In genomic region chr6:37432916-37433656, GRCh38 we compare ENCODE assay signal across 8 cellular contexts. TPM values are rescaled to one million over a fixed set of nuclear protein-coding genes. Genes with fewer than 3 reads are reported as not detected.
DNase-seq lines count a peak whose midpoint lies in the region; ATAC-seq, FAIRE-seq and TF ChIP-seq lines count a peak whose summit lies in the region.

CMTR1 (plus strand) TSS chr6:37433221; CDS start chr6:37435630, 2,409 bp downstream.

- H3K4me1 Mint-ChIP-seq in memory B cell, result peaks cover 25% of the 10 kb centered on the region

- POLR2A ChIA-PET in H1 (lab: Charles Lee; ENCODE audit: partially characterized antibody), result interaction anchor here (0.6 to 1.9 kb wide), 8 partner anchors 10 to 110 kb away, joined by 3 to 5 read pairs (median 3); no protein-coding TSS in a partner anchor

- H3K23ac ChIP-seq in H1 (ENCODE audit: insufficient read length), result no peak within 1 kb of the TSS

- TF ChIP-seq EP300 in H1 (IDR thresholded peaks at IDR 0.05; ENCODE audit: borderline replicate concordance in 1 of 2, low read depth in 2 of 2, low read length in 2 of 2), result no peak; a peak in 1 of 3 replicates

- peak within 1 kb of the TSS; percentile 89 for H3K27ac Mint-ChIP-seq in memory B cell

- H2BK20ac ChIP-seq in H1 (ENCODE audit: low read length), result no peak within 1 kb of the TSS

- H3K27me3 ChIP-seq in H1 (replicated peaks in 1 of 4; ENCODE audit: control insufficient read depth in 3 of 4, extremely low read depth in 1 of 4, insufficient read depth in 3 of 4, low read length in 3 of 4), result no peaks in the 10 kb centered on the region

- peak; percentile 60 to 92 for TF ChIP-seq POLR2A in H1 (IDR thresholded peaks at IDR 0.05; ENCODE audit: control extremely low read depth in 1 of 2, low read depth in 2 of 2, low read length in 2 of 2)

- 0 out of 2 replicates have a peak within 1 kb of the TSS, but pooled peaks have one; percentile 57 for H2BK5ac ChIP-seq in H1 (ENCODE audit: low read depth, low read length)

- peak within 1 kb of the TSS; percentile 52 to 93 (median 74) for H3K9ac ChIP-seq in H1 (replicated peaks in 1 of 4; ENCODE audit: extremely low read depth in 1 of 4, low read depth in 3 of 4, low read length in 3 of 4)

- H2AK5ac ChIP-seq in H1 (ENCODE audit: low read depth, low read length), result no peak within 1 kb of the TSS

- 0 out of 4 replicates have a peak, but pooled peaks of 1 of the 2 experiments have one; percentile 0 for TF ChIP-seq RAD21 in H1 (IDR thresholded peaks at IDR 0.05 in 1 of 2, conservative IDR thresholded peaks at IDR 0.05 in 1 of 2; ENCODE audit: low read depth in 2 of 2, low read length in 2 of 2)

- peaks cover 13% of the 10 kb centered on the region for H3K36me3 Mint-ChIP-seq in memory B cell

- H4K91ac ChIP-seq in H1 (replicated peaks; ENCODE audit: insufficient read length, low read length), result no peak within 1 kb of the TSS

- ATAC-seq in GM21367 (IDR thresholded peaks at IDR 0.05; ENCODE audit: unreplicated experiment) (peak; percentile 74), memory B cell (ENCODE audit: low read depth) (peak; percentile 82)

- H3K4me3 ChIP-seq in H1 (ENCODE audit: extremely low read depth in 1 of 4, insufficient read depth in 2 of 4, low read depth in 3 of 4, low read length in 4 of 4), result peak within 1 kb of the TSS; percentile 80 to 92 (median 86)

- no peak for TF ChIP-seq CTCF in H1 (IDR thresholded peaks at IDR 0.05; ENCODE audit: control extremely low read depth in 1 of 3, insufficient read depth in 1 of 3, low read depth in 1 of 3, low read length in 3 of 3)

- peaks cover 3% of the 10 kb centered on the region for H3K9me3 Mint-ChIP-seq in memory B cell

- H2BK12ac ChIP-seq in H1 (ENCODE audit: low read depth, low read length), result peak within 1 kb of the TSS; percentile 44; the same call in 1 of the 2 replicates

- H3K4ac ChIP-seq in H1 (replicated peaks; ENCODE audit: insufficient read length, low read depth, low read length), result peak within 1 kb of the TSS; percentile 0

- peaks cover 0 to 25% of the 10 kb centered on the region in 2 experiments; a peak in 2 of 4 replicates for H3K79me2 ChIP-seq in H1 (ENCODE audit: control insufficient read depth in 1 of 2, insufficient read depth in 2 of 2, low read length in 2 of 2)

- no peak within 1 kb of the TSS for H3K56ac ChIP-seq in H1 (replicated peaks; ENCODE audit: insufficient read length, low read depth, low read length)

- 1% methylated on average over 38 of the region's 61 CpGs; no CpG with 5 or more reads in 1 of the 2 experiments for WGBS in H1 (ENCODE audit: extremely low coverage in 1 of 2, insufficient coverage in 1 of 2, insufficient read length in 1 of 2, insufficient replicate concordance in 2 of 2, low coverage in 1 of 2, low lambda C conversion rate in 2 of 2, missing lambda C conversion rate in 1 of 2), 2 experiments

- H3K4me2 ChIP-seq in H1 (ENCODE audit: insufficient read depth in 1 of 2, low read depth in 2 of 2, low read length in 2 of 2), result peak within 1 kb of the TSS; percentile 92 to 95

- no peak within 1 kb of the TSS for H3K14ac ChIP-seq in H1 (ENCODE audit: insufficient read length)

- H2BK120ac ChIP-seq in H1 (replicated peaks; ENCODE audit: low read depth, low read length), result no peak within 1 kb of the TSS

- CTCF ChIA-PET in H1 (lab: Charles Lee; ENCODE audit: partially characterized antibody), result interaction anchor here (1.2 to 2.3 kb wide), 5 partner anchors 11 to 410 kb away, joined by 3 to 10 read pairs (median 4); no protein-coding TSS in a partner anchor

- peaks cover 11% of the 10 kb centered on the region for H3K23me2 ChIP-seq in H1 (ENCODE audit: low read depth, low read length)

- peak within 1 kb of the TSS; percentile 93 for H3K4me3 Mint-ChIP-seq in memory B cell

- peaks cover 0 to 12% (median 3%) of the 10 kb centered on the region in 4 experiments; a peak in 4 of 7 replicates for H3K4me1 ChIP-seq in H1 (replicated peaks in 1 of 4; ENCODE audit: control insufficient read depth in 3 of 4, insufficient read depth in 4 of 4, low read length in 3 of 4)

- peak within 1 kb of the TSS; percentile 4 for H4K5ac ChIP-seq in H1 (ENCODE audit: insufficient read length, low read depth, low read length)

- no peaks in the 10 kb centered on the region for H4K20me1 ChIP-seq in H1 (replicated peaks in 1 of 2; ENCODE audit: control insufficient read depth in 1 of 2, insufficient read depth in 2 of 2, low read length in 2 of 2)

- peak within 1 kb of the TSS; percentile 99 for H2AFZ ChIP-seq in H1 (ENCODE audit: low read length)

- peak within 1 kb of the TSS; percentile 96 for H4K8ac ChIP-seq in H1 (ENCODE audit: extremely low read depth, insufficient read depth, low read length)

- peaks cover 7 to 19% (median 9%) of the 10 kb centered on the region in 4 experiments; a peak in 5 of 8 replicates for H3K36me3 ChIP-seq in H1 (ENCODE audit: control insufficient read depth in 2 of 4, insufficient read depth in 4 of 4, low read length in 3 of 4)

- no peak for FAIRE-seq in H1 (lab: Jason Lieb, UNC)

- peaks cover 8% of the 10 kb centered on the region for H3K79me1 ChIP-seq in H1 (ENCODE audit: low read depth, low read length)

- peak within 1 kb of the TSS; percentile 53; the same call in 1 of the 2 replicates for H3K18ac ChIP-seq in H1 (ENCODE audit: extremely low read depth, low read length)

- no peaks in the 10 kb centered on the region for H3K9me3 ChIP-seq in H1 (ENCODE audit: insufficient read depth in 2 of 2, low read depth in 1 of 2, low read length in 1 of 2)

- no peak within 1 kb of the TSS for H2BK15ac ChIP-seq in H1 (ENCODE audit: low read length)

- peak within 1 kb of the TSS; percentile 80; the same call in 1 of the 2 replicates for H3K27ac ChIP-seq in H1 (ENCODE audit: low read depth, low read length)

- DNase-seq in COR-L47 (lab: John Stamatoyannopoulos, UW) (peak; percentile 81), HT1080 (ENCODE audit: low read depth) (peak; percentile 86), NOMO-1 treated with dmso at 0.1 percent for 144 hours (lab: John Stamatoyannopoulos, UW; ENCODE audit: unreplicated experiment) (peak; percentile 96), H1 (ENCODE audit: low read depth in 1 of 2, low spot score in 2 of 2) (peak; percentile 59 to 97), memory B cell (ENCODE audit: low spot score in 2 of 2) (peak; percentile 97 to 98)
- peak; percentile 96 to 98 (median 97) for DNase-seq in activated CD8-positive, alpha-beta memory T cell treated with anti-CD3 and anti-CD28 coated beads for 48 hours (ENCODE audit: low read depth in 2 of 3, low spot score in 2 of 3)
- DNase-seq in stimulated activated CD8-positive, alpha-beta memory T cell treated with anti-CD3 and anti-CD28 coated beads, Interleukin-12 subunit alpha, Interleukin-12 subunit beta, amount 100 ng/mL, for 24 hours (ENCODE audit: extremely low read depth), result peak; percentile 94

- peaks cover 1% of the 10 kb centered on the region for H3K27me3 Mint-ChIP-seq in memory B cell

TF ChIP-seq in H1, 55 proteins besides CTCF, POLR2A, EP300 and RAD21 (continues in another document):
- no peak for TF ChIP-seq RXRA (IDR thresholded peaks at IDR 0.05; ENCODE audit: insufficient read depth, low read depth, low read length)
- TF ChIP-seq EGR1 (IDR thresholded peaks at IDR 0.05; ENCODE audit: borderline replicate concordance, low read depth, low read length), result no peak
- 0 out of 2 replicates have a peak, but pooled peaks have one; percentile 16 for TF ChIP-seq TCF12 (IDR thresholded peaks at IDR 0.05; ENCODE audit: low read depth, low read length)
- TF ChIP-seq ASH2L (IDR thresholded peaks at IDR 0.05; ENCODE audit: low read length), result peak; percentile 99
- no peak for TF ChIP-seq NANOG (IDR thresholded peaks at IDR 0.05; ENCODE audit: insufficient read depth, low read depth, low read length, poor library complexity, severe bottlenecking)
- TF ChIP-seq JUN (IDR thresholded peaks at IDR 0.05; ENCODE audit: low read depth, low read length), result 0 out of 2 replicates have a peak, but pooled peaks have one; percentile 45
- no peak for TF ChIP-seq CBX5 (IDR thresholded peaks at IDR 0.05; ENCODE audit: low read depth, low read length)
- TF ChIP-seq GTF2F1 (IDR thresholded peaks at IDR 0.05; ENCODE audit: borderline replicate concordance, low read depth, low read length), result no peak; the same call in 1 of the 2 replicates
- peak; percentile 95 for TF ChIP-seq PHF8 (conservative IDR thresholded peaks at IDR 0.05; ENCODE audit: low read depth, low read length)
- no peak for TF ChIP-seq CBX8 (IDR thresholded peaks at IDR 0.05; ENCODE audit: borderline replicate concordance, low read depth, low read length)
- TF ChIP-seq TEAD4 (IDR thresholded peaks at IDR 0.05; ENCODE audit: low read depth, low read length), result no peak
- peak; percentile 81 for TF ChIP-seq KDM5A (IDR thresholded peaks at IDR 0.05; ENCODE audit: low read length)
- no peak for TF ChIP-seq HDAC2 (IDR thresholded peaks at IDR 0.05; ENCODE audit: borderline replicate concordance in 1 of 2, low read depth in 2 of 2, low read length in 2 of 2)
- TF ChIP-seq FOSL1 (IDR thresholded peaks at IDR 0.05; ENCODE audit: insufficient read depth, low read depth, low read length), result no peak
- no peak for TF ChIP-seq SIRT6 (IDR thresholded peaks at IDR 0.05; ENCODE audit: low read length)
- no peak for TF ChIP-seq SP2 (IDR thresholded peaks at IDR 0.05; ENCODE audit: low read length)
- peak; percentile 100 for TF ChIP-seq KDM4A (IDR thresholded peaks at IDR 0.05; ENCODE audit: low read depth, low read length, severe bottlenecking)
- TF ChIP-seq TBP (IDR thresholded peaks at IDR 0.05; ENCODE audit: low read depth, low read length), result peak; percentile 77
- TF ChIP-seq JUND (IDR thresholded peaks at IDR 0.05; ENCODE audit: low read length), result peak; percentile 86
- TF ChIP-seq SP4 (IDR thresholded peaks at IDR 0.05; ENCODE audit: low read length), result peak; percentile 72; the same call in 1 of the 2 replicates

RNA-seq across cellular contexts. Expression of gene CMTR1, which starts in this region (rescaled TPM):
- 25.7 and 27.3 TPM in 2 replicates for total RNA-seq in HT1080 (2014; rRNA removed; shearing (Covaris generic))
- polyA plus RNA-seq in HT1080 (2015; cell fraction: cytosol; rRNA removed), result 17.2 and 18.6 TPM in 2 replicates
- polyA plus RNA-seq in HT1080 (2015; cell fraction: nucleus; rRNA removed), result 73.2 and 76.8 TPM in 2 replicates
- 33.1 and 34.3 TPM in 2 replicates for total RNA-seq in H1 (2021; fragmentation: NEBNext Ultra II Directional; extraction: Animal tissue kit (Norgen Biotek cat#: 25700))
- 15.2 and 16.8 TPM in 2 replicates for polyA plus RNA-seq in H1 (2011; rRNA removed)
- polyA plus RNA-seq in H1 (2011; cell fraction: cytosol; rRNA removed), result 24.2 TPM
- polyA plus RNA-seq in H1 (2011; cell fraction: nucleus; rRNA removed), result 54.7 TPM
- polyA plus RNA-seq in H1 (2012, experiment 1 of 2), result 30.4 to 36.2 TPM (median 33.2 TPM) in 4 replicates
- 16.5 TPM for polyA plus RNA-seq in H1 (2012, experiment 2 of 2)
- polyA plus RNA-seq in H1 (2013, experiment 1 of 2), result 24.0 TPM
- 23.4 TPM for polyA plus RNA-seq in H1 (2013, experiment 2 of 2)
- 20.4 and 21.6 TPM in 2 replicates for polyA minus RNA-seq in H1 (2011; rRNA and poly(A)+ RNA removed)
- 12.1 TPM for polyA minus RNA-seq in H1 (2011; cell fraction: cytosol; rRNA and poly(A)+ RNA removed)
- 25.3 TPM for polyA minus RNA-seq in H1 (2011; cell fraction: nucleus; rRNA and poly(A)+ RNA removed)

Comparison
In these comparisons a context has a peak if more than half of its experiments do, and no peak if none do; other contexts are left out.
1. Peak in every context shown above with its lines: DNase-seq, ATAC-seq, H3K4me3 ChIP-seq and H3K27ac ChIP-seq.